ENCODE assay signal across 14 cellular contexts in the genomic region with DNA sequence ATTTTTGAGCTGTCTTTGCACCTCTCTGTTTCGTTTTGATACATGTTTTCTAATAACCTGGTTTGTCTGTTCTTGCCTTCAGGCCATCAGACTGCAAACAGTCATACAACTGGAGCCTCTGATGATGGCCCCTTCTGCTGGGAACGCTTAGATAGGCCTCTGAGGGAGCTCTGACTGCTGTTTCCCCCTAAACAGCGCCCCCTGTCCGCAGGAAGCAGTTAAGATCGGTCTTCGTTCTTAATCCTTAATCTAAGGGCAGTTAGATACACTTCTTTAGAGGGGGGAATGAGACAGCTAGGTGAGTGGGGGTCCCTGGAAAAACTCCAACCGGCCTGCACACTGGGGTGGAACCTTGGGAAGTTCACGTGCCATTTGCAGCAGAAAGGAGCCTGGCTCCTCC.
DNase-seq lines count a peak whose midpoint lies in the region; ATAC-seq, FAIRE-seq and TF ChIP-seq lines count a peak whose summit lies in the region.
"Had no signal": no experiment of that assay in that cellular context is flagged by ENCODE, and none has a peak within 500 bp of the region (broad histone marks: within the 10 kb centered on the region; RNA-seq: fewer than 3 reads in every experiment).

No MANE protein-coding gene starts in this region.

- no peak for TF ChIP-seq POLR2A in right lobe of liver (IDR thresholded peaks at IDR 0.05)
- no peak for TF ChIP-seq POLR2A in HepG2 (IDR thresholded peaks at IDR 0.05; ENCODE audit: insufficient read depth in 1 of 2, low read depth in 2 of 2, low read length in 2 of 2)

- no peaks in the 10 kb centered on the region for H3K4me1 Mint-ChIP-seq in glutamatergic neuron (ENCODE audit: low read depth, unreplicated experiment)
- H3K4me1 Mint-ChIP-seq: activated naive CD8-positive, alpha-beta T cell treated with anti-CD3 and anti-CD28 coated beads for 36 hours had no signal

- H3K36me3 Mint-ChIP-seq in glutamatergic neuron (ENCODE audit: unreplicated experiment) = no peaks in the 10 kb centered on the region
- H3K36me3 Mint-ChIP-seq: activated naive CD8-positive, alpha-beta T cell treated with anti-CD3 and anti-CD28 coated beads for 36 hours had no signal

- WGBS in right lobe of liver (ENCODE audit: insufficient coverage, low coverage, low lambda C conversion rate, missing lambda C conversion rate) = 26% methylated on average over 8 of the region's 8 CpGs
- WGBS in HepG2 (ENCODE audit: low lambda C conversion rate) = 4% methylated on average over 8 of the region's 8 CpGs

- H3K4me3 ChIP-seq in right lobe of liver (no peak overlapping the region), HepG2 (replicated peaks in 1 of 3; ENCODE audit: insufficient read depth in 1 of 3, low read depth in 2 of 3, low read length in 3 of 3) (no peak overlapping the region), OCI-LY3 (ENCODE audit: low read length) (no peak overlapping the region), left lung (no peak overlapping the region)
- H3K4me3 ChIP-seq: pancreas had no signal

- no peak for FAIRE-seq in HepG2 (lab: Jason Lieb, UNC)
- FAIRE-seq: pancreas had no signal

- H3K79me2 ChIP-seq in HepG2 (ENCODE audit: insufficient read depth, low read length) = no peaks in the 10 kb centered on the region
- no peaks in the 10 kb centered on the region for H3K79me2 ChIP-seq in OCI-LY3 (ENCODE audit: low read length)

- no peaks in the 10 kb centered on the region for H3K4me1 ChIP-seq in right lobe of liver
- H3K4me1 ChIP-seq in HepG2 (ENCODE audit: insufficient read depth, low read length) = no peaks in the 10 kb centered on the region
- H3K4me1 ChIP-seq in OCI-LY3 (ENCODE audit: low read length) = no peaks in the 10 kb centered on the region
- no peaks in the 10 kb centered on the region for H3K4me1 ChIP-seq in left lung
- H3K4me1 ChIP-seq: pancreas had no signal

- H3K4me2 ChIP-seq in HepG2 (ENCODE audit: low read depth, low read length) (no peak overlapping the region), OCI-LY3 (ENCODE audit: low read length) (no peak overlapping the region)
- H3K4me2 ChIP-seq: KMS-11 had no signal

- in situ Hi-C loops in HepG2 (cut with HindIII; ENCODE audit: extremely low pct_ligation_motif_present, low pct_unique_long_range_greater_than_20kb) = no loop called here

- TF ChIP-seq RAD21 in HepG2 (CRISPR knock-in tag; IDR thresholded peaks at IDR 0.05) = no peak

- no peaks in the 10 kb centered on the region for H3K27me3 ChIP-seq in right lobe of liver
- H3K27me3 ChIP-seq in HepG2 (ENCODE audit: control insufficient read depth in 1 of 2, insufficient read depth in 2 of 2, low read length in 2 of 2) = no peaks in the 10 kb centered on the region
- H3K27me3 ChIP-seq in OCI-LY3 (ENCODE audit: low read depth, low read length) = no peaks in the 10 kb centered on the region
- no peaks in the 10 kb centered on the region for H3K27me3 ChIP-seq in left lung
- H3K27me3 ChIP-seq: pancreas had no signal

- ATAC-seq in right lobe of liver = no peak
- no peak for ATAC-seq in HepG2
- ATAC-seq in left lung = no peak
- no peak for ATAC-seq in HG02678 (IDR thresholded peaks at IDR 0.05; ENCODE audit: unreplicated experiment)
- no peak for ATAC-seq in omental fat pad (ENCODE audit: low FRiP score)
- ATAC-seq: pancreas had no signal

- no peak overlapping the region for H3K4me3 Mint-ChIP-seq in glutamatergic neuron (ENCODE audit: unreplicated experiment)
- H3K4me3 Mint-ChIP-seq: activated naive CD8-positive, alpha-beta T cell treated with anti-CD3 and anti-CD28 coated beads for 36 hours had no signal

- intact Hi-C loops in right lobe of liver (cut with DNase I) (no loop called here), HepG2 (cut with micrococcal nuclease; ENCODE audit: unreplicated experiment) (no loop called here), left lung (cut with DNase I) (no loop called here)

- H2AFZ ChIP-seq in HepG2 (ENCODE audit: low read length) (no peak overlapping the region), OCI-LY3 (ENCODE audit: low read depth, low read length) (no peak overlapping the region)

- no peak for DNase-seq in right lobe of liver
- no peak for DNase-seq in HepG2 (ENCODE audit: low spot score)
- DNase-seq in glutamatergic neuron = peak; percentile 45
- DNase-seq in left lung = no peak
- no peak for DNase-seq in NCI-H1092 treated with DMSO at 0.1 percent for 48 hours (lab: John Stamatoyannopoulos, UW)
- no peak for DNase-seq in omental fat pad (ENCODE audit: low spot score)
- DNase-seq: activated naive CD8-positive, alpha-beta T cell treated with anti-CD3 and anti-CD28 coated beads for 36 hours; activated T-cell treated with anti-CD3 and anti-CD28 coated beads for 4 hours; NCI-H2081 treated with DMSO at 0.1 percent for 48 hours; SW 1271 had no signal

- no peaks in the 10 kb centered on the region for H3K27me3 Mint-ChIP-seq in glutamatergic neuron (ENCODE audit: unreplicated experiment)
- H3K27me3 Mint-ChIP-seq: activated naive CD8-positive, alpha-beta T cell treated with anti-CD3 and anti-CD28 coated beads for 36 hours had no signal

- H3K27ac ChIP-seq in right lobe of liver (no peak overlapping the region), HepG2 (ENCODE audit: extremely low read length, insufficient read depth, low read length) (no peak overlapping the region), OCI-LY3 (ENCODE audit: low read length) (no peak overlapping the region), left lung (no peak overlapping the region)
- H3K27ac ChIP-seq: KMS-11, pancreas had no signal

- CTCF ChIA-PET in HepG2 (lab: Yijun Ruan, JAX; ENCODE audit: low intra/inter-chr PET ratio, low total read pairs) = no interaction called here

- TF ChIP-seq EP300 in HepG2 (IDR thresholded peaks at IDR 0.05; ENCODE audit: low read depth in 2 of 2, low read length in 2 of 2) (no peak), HepG2 (CRISPR knock-in tag; IDR thresholded peaks at IDR 0.05; ENCODE audit: borderline replicate concordance) (no peak)

- no peaks in the 10 kb centered on the region for H3K9me3 Mint-ChIP-seq in glutamatergic neuron (ENCODE audit: unreplicated experiment)

- H3K9me3 ChIP-seq in right lobe of liver (no peaks in the 10 kb centered on the region), HepG2 (ENCODE audit: low read length) (peaks cover 62% of the 10 kb centered on the region), OCI-LY3 (ENCODE audit: insufficient read depth, low read length) (no peaks in the 10 kb centered on the region), left lung (no peaks in the 10 kb centered on the region)
- H3K9me3 ChIP-seq: pancreas had no signal

- BruUV-seq in HepG2 (replicated peaks; lab: Mats Ljungman, UMichigan) = no TSS peak

- H4K20me1 ChIP-seq in HepG2 (ENCODE audit: insufficient read depth, low read length) (no peaks in the 10 kb centered on the region), OCI-LY3 (ENCODE audit: insufficient read depth, low read length) (no peaks in the 10 kb centered on the region)

- no peak overlapping the region for H3K9ac ChIP-seq in HepG2 (ENCODE audit: insufficient read depth, low read depth, low read length)
- H3K9ac ChIP-seq in OCI-LY3 (ENCODE audit: low read length) = no peak overlapping the region
- H3K9ac ChIP-seq: KMS-11 had no signal

- peak in 3 of 4 donors; percentile 4 to 14 (median 12) for TF ChIP-seq CTCF in right lobe of liver (IDR thresholded peaks at IDR 0.05)
- TF ChIP-seq CTCF in HepG2 (CRISPR knock-in tag; IDR thresholded peaks at IDR 0.05) = no peak
- TF ChIP-seq CTCF in OCI-LY3 (IDR thresholded peaks at IDR 0.05; ENCODE audit: low read depth, low read length) = peak; percentile 20; the same call in 1 of the 2 replicates
- peak; percentile 35 for TF ChIP-seq CTCF in glutamatergic neuron (IDR thresholded peaks at IDR 0.05; ENCODE audit: partially characterized antibody, unreplicated experiment)
- no peak for TF ChIP-seq CTCF in left lung (IDR thresholded peaks at IDR 0.05)
- no peak for TF ChIP-seq CTCF in omental fat pad (IDR thresholded peaks at IDR 0.05)

- POLR2A ChIA-PET in HepG2 (lab: Yijun Ruan, JAX) = no interaction called here

- H3K27ac Mint-ChIP-seq in glutamatergic neuron (ENCODE audit: unreplicated experiment) = no peak overlapping the region
- H3K27ac Mint-ChIP-seq: activated naive CD8-positive, alpha-beta T cell treated with anti-CD3 and anti-CD28 coated beads for 36 hours had no signal

- H3K36me3 ChIP-seq in right lobe of liver (no peaks in the 10 kb centered on the region), HepG2 (replicated peaks in 1 of 2; ENCODE audit: control insufficient read depth in 1 of 2, insufficient read depth in 2 of 2, low read length in 2 of 2) (no peaks in the 10 kb centered on the region), OCI-LY3 (replicated peaks; ENCODE audit: low read depth, low read length) (no peaks in the 10 kb centered on the region), left lung (no peaks in the 10 kb centered on the region)
- H3K36me3 ChIP-seq: pancreas had no signal

TF ChIP-seq in HepG2, 621 proteins besides CTCF, POLR2A, EP300 and RAD21:
- no peak for TF ChIP-seq KAT8 (CRISPR knock-in tag; IDR thresholded peaks at IDR 0.05)

Comparison
In these comparisons a context has a peak if more than half of its experiments do, and no peak if none do; other contexts are left out.
1. CTCF ChIP-seq: peak in right lobe of liver (3 of 4), OCI-LY3 (single experiment) and glutamatergic neuron (single experiment); none in HepG2 (single experiment), left lung (0 of 2) and omental fat pad (0 of 3).